In the genomic region with DNA sequence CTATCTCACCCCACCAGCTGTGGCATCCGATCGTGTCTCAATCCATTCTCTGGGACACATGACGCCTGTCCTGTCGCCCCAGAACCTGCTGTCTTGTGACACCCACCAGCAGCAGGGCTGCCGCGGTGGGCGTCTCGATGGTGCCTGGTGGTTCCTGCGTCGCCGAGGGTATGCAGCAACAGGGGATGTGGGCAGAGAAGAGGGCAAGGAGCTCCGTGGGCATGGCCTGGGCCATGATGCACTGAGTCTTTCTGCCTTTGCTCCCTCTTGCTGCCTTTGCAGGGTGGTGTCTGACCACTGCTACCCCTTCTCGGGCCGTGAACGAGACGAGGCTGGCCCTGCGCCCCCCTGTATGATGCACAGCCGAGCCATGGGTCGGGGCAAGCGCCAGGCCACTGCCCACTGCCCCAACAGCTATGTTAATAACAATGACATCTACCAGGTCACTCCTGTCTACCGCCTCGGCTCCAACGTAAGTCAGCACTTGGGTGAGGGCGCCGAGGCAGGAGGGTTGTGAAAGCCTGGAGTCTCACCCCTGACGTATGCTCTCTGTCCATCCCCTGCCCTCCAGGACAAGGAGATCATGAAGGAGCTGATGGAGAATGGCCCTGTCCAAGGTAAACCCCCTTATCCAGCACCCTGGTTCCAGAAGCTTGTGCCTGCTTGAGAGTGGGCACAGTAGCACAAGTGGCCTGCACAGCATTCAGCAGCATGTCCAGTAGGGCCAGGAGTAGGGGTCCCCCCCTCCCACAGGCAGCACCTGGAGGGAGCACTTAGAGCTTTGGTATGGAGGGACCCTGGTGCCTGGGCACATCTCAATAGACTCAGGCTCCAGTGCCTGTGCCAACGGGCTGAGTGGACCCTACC, we compare ENCODE assay signal across 18 cellular contexts. TPM values are rescaled to one million over a fixed set of nuclear protein-coding genes. Genes with fewer than 3 reads are reported as not detected.
DNase-seq lines count a peak whose midpoint lies in the region; ATAC-seq and TF ChIP-seq lines count a peak whose summit lies in the region.
"Had no signal": no experiment of that assay in that cellular context is flagged by ENCODE, and none has a peak within 500 bp of the region (broad histone marks: within the 10 kb centered on the region; RNA-seq: fewer than 3 reads in every experiment).

No MANE protein-coding gene starts in this region.

- H3K9me3 ChIP-seq in left lung (no peaks in the 10 kb centered on the region), gastrocnemius medialis (no peaks in the 10 kb centered on the region)

- no peak overlapping the region for H3K4me3 ChIP-seq in left lung
- H3K4me3 ChIP-seq in gastrocnemius medialis: no peak overlapping the region

- DNase-seq in natural killer cell (peak; percentile 10), left lung (no peak), gastrocnemius medialis (no peak), DMS153 (lab: John Stamatoyannopoulos, UW) (no peak)
- no peak for DNase-seq in natural killer cell treated with Interleukin-12 subunit alpha and Interleukin-12 subunit beta and Interleukin-15 and Interleukin-18, amount 100 ng/mL, for 72 hours (ENCODE audit: low spot score)
- DNase-seq in stimulated activated naive CD4-positive, alpha-beta T cell treated with Interleukin-2 at 50 U/mL for 16 hours (lab: John Stamatoyannopoulos, UW): no peak
- DNase-seq in stimulated activated naive CD4-positive, alpha-beta T cell (lab: John Stamatoyannopoulos, UW): no peak
- DNase-seq: activated CD4-positive, alpha-beta T cell treated with anti-CD3 and anti-CD28 coated beads, Interleukin-2, amount 50 U/mL, for 4 hours; erythroblast; HFFc6; hippocampal formation; Karpas-422; NCI-H1436 treated with DMSO at 0.1 percent for 48 hours; small intestine; stimulated activated naive CD8-positive, alpha-beta T cell treated with anti-CD3 and anti-CD28 coated beads, Interleukin-15, amount 100 ng/mL, for 72 hours had no signal

- peaks cover 0 to 30% of the 10 kb centered on the region in 2 donors for H3K27me3 ChIP-seq in left lung
- peaks cover 0 to 13% (median 6%) of the 10 kb centered on the region in 3 donors for H3K27me3 ChIP-seq in gastrocnemius medialis

- ATAC-seq in natural killer cell (no peak), left lung (no peak), gastrocnemius medialis (no peak), GM18505 (IDR thresholded peaks at IDR 0.05; ENCODE audit: unreplicated experiment) (no peak)
- no peak for ATAC-seq in natural killer cell treated with Interleukin-12 subunit alpha and Interleukin-12 subunit beta and Interleukin-15 and Interleukin-18, amount 100 ng/mL, for 72 hours
- ATAC-seq: activated T-helper 17 cell treated with anti-CD3 and anti-CD28 coated beads, Interleukin-2, amount 50 U/mL, for 72 hours; stimulated activated naive CD8-positive, alpha-beta T cell treated with anti-CD3 and anti-CD28 coated beads, Interleukin-15, amount 100 ng/mL, for 72 hours had no signal

- in situ Hi-C loops in gastrocnemius medialis (cut with MboI; ENCODE audit: low sequenced_read_pairs in 4 of 4): no loop called here

- TF ChIP-seq POLR2A in gastrocnemius medialis (IDR thresholded peaks at IDR 0.05): no peak
- no peak for TF ChIP-seq POLR2A in GM18505 (IDR thresholded peaks at IDR 0.05; ENCODE audit: borderline replicate concordance, extremely low read depth, insufficient read depth, insufficient read length)

- no peaks in the 10 kb centered on the region for H3K9me3 Mint-ChIP-seq in natural killer cell
- no peaks in the 10 kb centered on the region for H3K9me3 Mint-ChIP-seq in natural killer cell treated with Interleukin-12 subunit alpha and Interleukin-12 subunit beta and Interleukin-15 and Interleukin-18, amount 100 ng/mL, for 72 hours
- H3K9me3 Mint-ChIP-seq: activated T-helper 17 cell treated with anti-CD3 and anti-CD28 coated beads, Interleukin-2, amount 50 U/mL, for 72 hours; HFFc6; stimulated activated naive CD8-positive, alpha-beta T cell treated with anti-CD3 and anti-CD28 coated beads, Interleukin-15, amount 100 ng/mL, for 72 hours had no signal

- peaks cover 28 to 66% of the 10 kb centered on the region in 2 donors for H3K4me1 ChIP-seq in left lung
- peaks cover 23 to 25% of the 10 kb centered on the region in 2 donors for H3K4me1 ChIP-seq in gastrocnemius medialis

- no peaks in the 10 kb centered on the region for H3K4me1 Mint-ChIP-seq in natural killer cell
- H3K4me1 Mint-ChIP-seq in natural killer cell treated with Interleukin-12 subunit alpha and Interleukin-12 subunit beta and Interleukin-15 and Interleukin-18, amount 100 ng/mL, for 72 hours (ENCODE audit: low read depth in 2 of 2): peaks cover 0 to 3% of the 10 kb centered on the region in 2 donors
- H3K4me1 Mint-ChIP-seq: activated T-helper 17 cell treated with anti-CD3 and anti-CD28 coated beads, Interleukin-2, amount 50 U/mL, for 72 hours; stimulated activated naive CD8-positive, alpha-beta T cell treated with anti-CD3 and anti-CD28 coated beads, Interleukin-15, amount 100 ng/mL, for 72 hours had no signal

- intact Hi-C loops in natural killer cell (cut with micrococcal nuclease): no loop called here
- intact Hi-C loops in left lung (cut with DNase I): no loop called here
- intact Hi-C loops in gastrocnemius medialis (cut with DNase I; ENCODE audit: low total_unique reads): no loop called here

- peaks cover 0 to 16% of the 10 kb centered on the region in 2 donors for H3K27me3 Mint-ChIP-seq in natural killer cell (ENCODE audit: low read depth in 2 of 2)
- peaks cover 0 to 9% of the 10 kb centered on the region in 2 donors for H3K27me3 Mint-ChIP-seq in natural killer cell treated with Interleukin-12 subunit alpha and Interleukin-12 subunit beta and Interleukin-15 and Interleukin-18, amount 100 ng/mL, for 72 hours

- no peak overlapping the region for H3K4me3 Mint-ChIP-seq in natural killer cell
- no peak overlapping the region for H3K4me3 Mint-ChIP-seq in natural killer cell treated with Interleukin-12 subunit alpha and Interleukin-12 subunit beta and Interleukin-15 and Interleukin-18, amount 100 ng/mL, for 72 hours
- H3K4me3 Mint-ChIP-seq: activated T-helper 17 cell treated with anti-CD3 and anti-CD28 coated beads, Interleukin-2, amount 50 U/mL, for 72 hours; HFFc6; stimulated activated naive CD8-positive, alpha-beta T cell treated with anti-CD3 and anti-CD28 coated beads, Interleukin-15, amount 100 ng/mL, for 72 hours had no signal

- no peaks in the 10 kb centered on the region for H3K36me3 Mint-ChIP-seq in natural killer cell
- H3K36me3 Mint-ChIP-seq in natural killer cell treated with Interleukin-12 subunit alpha and Interleukin-12 subunit beta and Interleukin-15 and Interleukin-18, amount 100 ng/mL, for 72 hours: no peaks in the 10 kb centered on the region

- TF ChIP-seq CTCF in natural killer cell (IDR thresholded peaks at IDR 0.05): no peak
- no peak for TF ChIP-seq CTCF in left lung (IDR thresholded peaks at IDR 0.05)
- TF ChIP-seq CTCF in gastrocnemius medialis (IDR thresholded peaks at IDR 0.05 in 4 of 5, conservative IDR thresholded peaks at IDR 0.05 in 1 of 5): no peak

- H3K27ac ChIP-seq in left lung (peak overlapping the region; percentile 41 to 56), gastrocnemius medialis (peak overlapping the region; percentile 60 to 83 (median 66))

- H3K27ac Mint-ChIP-seq in natural killer cell: no peak overlapping the region
- no peak overlapping the region for H3K27ac Mint-ChIP-seq in natural killer cell treated with Interleukin-12 subunit alpha and Interleukin-12 subunit beta and Interleukin-15 and Interleukin-18, amount 100 ng/mL, for 72 hours
- H3K27ac Mint-ChIP-seq: activated T-helper 17 cell treated with anti-CD3 and anti-CD28 coated beads, Interleukin-2, amount 50 U/mL, for 72 hours; HFFc6 had no signal

- H3K36me3 ChIP-seq in left lung (peaks cover 0 to 16% of the 10 kb centered on the region in 2 donors), gastrocnemius medialis (no peaks in the 10 kb centered on the region)

RNA-seq across cellular contexts. Expression of a gene that starts 8.8 kb away (rescaled TPM):
- not detected for total RNA-seq in natural killer cell
- total RNA-seq in natural killer cell treated with Interleukin-12 subunit alpha and Interleukin-12 subunit beta and Interleukin-15 and Interleukin-18, amount 100 ng/mL, for 72 hours: not detected
- total RNA-seq in left lung: 100 to 1,000 TPM in 1 of 2 donors, 10 to 100 TPM in 1; 66.6 to 106 TPM
- 100 to 1,000 TPM in 2 of 4 donors, 10 to 100 TPM in 2; 50.3 to 120 (median 105) TPM for total RNA-seq in gastrocnemius medialis
- total RNA-seq: activated T-helper 17 cell treated with anti-CD3 and anti-CD28 coated beads, Interleukin-2, amount 50 U/mL, for 72 hours; SK-MEL-5 had no signal

RNA-seq across cellular contexts. Expression of a gene that starts 32.4 kb away (rescaled TPM):
- total RNA-seq in natural killer cell: not detected
- total RNA-seq in natural killer cell treated with Interleukin-12 subunit alpha and Interleukin-12 subunit beta and Interleukin-15 and Interleukin-18, amount 100 ng/mL, for 72 hours: not detected
- not detected for total RNA-seq in left lung
- total RNA-seq in gastrocnemius medialis: under 1 TPM in 1 of 4 donors, not detected in 3; 0.59 TPM
- total RNA-seq: activated T-helper 17 cell treated with anti-CD3 and anti-CD28 coated beads, Interleukin-2, amount 50 U/mL, for 72 hours; HFFc6; SK-MEL-5 had no signal

RNA-seq across cellular contexts. Expression of a gene that starts 59.6 kb away (rescaled TPM):
- total RNA-seq in natural killer cell (10 to 100 TPM; 48.9 to 62.8 (median 49.9) TPM), left lung (10 to 100 TPM; 70.3 to 75.8 TPM), gastrocnemius medialis (10 to 100 TPM; 29.5 to 53.1 (median 42.7) TPM)
- 10 to 100 TPM; 45.5 to 55.9 TPM for total RNA-seq in natural killer cell treated with Interleukin-12 subunit alpha and Interleukin-12 subunit beta and Interleukin-15 and Interleukin-18, amount 100 ng/mL, for 72 hours

Comparison
In these comparisons a context has a peak if more than half of its experiments do, and no peak if none do; other contexts are left out.
1. RNA of a gene that starts 8.8 kb away (total RNA-seq): 50.3 to 120 TPM in gastrocnemius medialis and 66.6 to 106 TPM in left lung; not detected in natural killer cell and not detected in natural killer cell treated with Interleukin-12 subunit alpha and Interleukin-12 subunit beta and Interleukin-15 and Interleukin-18, amount 100 ng/mL, for 72 hours; every median in the first group is over 10 times any median in the second.